In genomic region chr16:69440236-69440635, GRCh38 we compare ENCODE assay signal across 23 cellular contexts. TPM values are rescaled to one million over a fixed set of nuclear protein-coding genes. Genes with fewer than 3 reads are reported as not detected.
DNase-seq lines count a peak whose midpoint lies in the region; ATAC-seq and TF ChIP-seq lines count a peak whose summit lies in the region.
"Had no signal": no experiment of that assay in that cellular context is flagged by ENCODE, and none has a peak within 500 bp of the region (broad histone marks: within the 10 kb centered on the region; RNA-seq: fewer than 3 reads in every experiment).

No MANE protein-coding gene starts in this region.

- no peaks in the 10 kb centered on the region for H3K27me3 Mint-ChIP-seq in activated naive CD4-positive, alpha-beta T cell treated with anti-CD3 and anti-CD28 coated beads for 36 hours (ENCODE audit: low read depth)
- no peaks in the 10 kb centered on the region for H3K27me3 Mint-ChIP-seq in effector memory CD8-positive, alpha-beta T cell
- no peaks in the 10 kb centered on the region for H3K27me3 Mint-ChIP-seq in nephron (ENCODE audit: low read depth)
- H3K27me3 Mint-ChIP-seq: dendritic cell treated with granulocyte-macrophage colony-stimulating factor and Interleukin-4, amounts not matched to agents 40 ng/mL and 50 ng/mL, for 4 days; IgD-negative memory B cell had no signal

- H3K27ac Mint-ChIP-seq in activated naive CD4-positive, alpha-beta T cell treated with anti-CD3 and anti-CD28 coated beads for 36 hours = peak overlapping the region; percentile 9
- peak overlapping the region; percentile 66 to 84 for H3K27ac Mint-ChIP-seq in effector memory CD8-positive, alpha-beta T cell
- peak overlapping the region; percentile 14 to 42 (median 28) for H3K27ac Mint-ChIP-seq in nephron
- H3K27ac Mint-ChIP-seq: dendritic cell treated with granulocyte-macrophage colony-stimulating factor and Interleukin-4, amounts not matched to agents 40 ng/mL and 50 ng/mL, for 4 days had no signal

- H3K27me3 ChIP-seq in RWPE2 (ENCODE audit: insufficient read depth, poor library complexity, severe bottlenecking) = no peaks in the 10 kb centered on the region
- H3K27me3 ChIP-seq: sigmoid colon had no signal

- intact Hi-C loops in activated naive CD4-positive, alpha-beta T cell treated with anti-CD3 and anti-CD28 coated beads for 36 hours (cut with micrococcal nuclease) = loop anchor here (5.0 kb wide), 1 partner anchor 82 kb away; no protein-coding TSS in a partner anchor
- intact Hi-C loops in posterior vena cava (cut with DNase I) = no loop called here

- DNase-seq in activated naive CD4-positive, alpha-beta T cell treated with anti-CD3 and anti-CD28 coated beads for 36 hours = no peak
- DNase-seq in activated naive CD4-positive, alpha-beta T cell (lab: John Stamatoyannopoulos, UW) = no peak
- no peak for DNase-seq in RWPE2 (ENCODE audit: low spot score)
- DNase-seq in effector memory CD8-positive, alpha-beta T cell = no peak
- no peak for DNase-seq in posterior vena cava (ENCODE audit: low spot score)
- no peak for DNase-seq in activated effector memory CD4-positive, alpha-beta T cell treated with anti-CD3 and anti-CD28 coated beads, Interleukin-2, amount 50 U/mL, for 16 hours
- DNase-seq: activated gamma-delta T cell; C1 segment of cervical spinal cord; left colon; mesendoderm; NCI-H1417; NCI-H2107; NCI-H510A treated with DMSO at 0.1 percent for 48 hours; posterior cingulate gyrus; sigmoid colon; stimulated activated CD4-positive, alpha-beta T cell treated with anti-CD3 and anti-CD28 coated beads, Interleukin-15, amount 100 ng/mL, for 24 hours; T1000 had no signal

- H3K36me3 Mint-ChIP-seq in activated naive CD4-positive, alpha-beta T cell treated with anti-CD3 and anti-CD28 coated beads for 36 hours (ENCODE audit: low read depth) = peaks cover 16% of the 10 kb centered on the region
- H3K36me3 Mint-ChIP-seq in effector memory CD8-positive, alpha-beta T cell (ENCODE audit: insufficient read depth) = peaks cover 2% of the 10 kb centered on the region
- peaks cover 43% of the 10 kb centered on the region for H3K36me3 Mint-ChIP-seq in nephron (ENCODE audit: low read depth)

- peaks cover 72% of the 10 kb centered on the region for H3K4me1 Mint-ChIP-seq in activated naive CD4-positive, alpha-beta T cell treated with anti-CD3 and anti-CD28 coated beads for 36 hours (ENCODE audit: low read depth)
- H3K4me1 Mint-ChIP-seq in effector memory CD8-positive, alpha-beta T cell (ENCODE audit: low read depth in 2 of 2) = peaks cover 21 to 60% of the 10 kb centered on the region in 2 donors
- H3K4me1 Mint-ChIP-seq in nephron = peaks cover 21% of the 10 kb centered on the region

- H3K4me1 ChIP-seq in RWPE2 (ENCODE audit: insufficient read depth, poor library complexity, severe bottlenecking) = peaks cover 19% of the 10 kb centered on the region

- H3K9me3 Mint-ChIP-seq in activated naive CD4-positive, alpha-beta T cell treated with anti-CD3 and anti-CD28 coated beads for 36 hours = no peaks in the 10 kb centered on the region
- no peaks in the 10 kb centered on the region for H3K9me3 Mint-ChIP-seq in effector memory CD8-positive, alpha-beta T cell
- no peaks in the 10 kb centered on the region for H3K9me3 Mint-ChIP-seq in nephron
- H3K9me3 Mint-ChIP-seq: dendritic cell treated with granulocyte-macrophage colony-stimulating factor and Interleukin-4, amounts not matched to agents 40 ng/mL and 50 ng/mL, for 4 days; IgD-negative memory B cell; neural crest cell had no signal

- H3K9me3 ChIP-seq in RWPE2 (ENCODE audit: severe bottlenecking) = no peaks in the 10 kb centered on the region
- H3K9me3 ChIP-seq: sigmoid colon had no signal

- no peak for ATAC-seq in RWPE2 (ENCODE audit: low read depth)
- no peak for ATAC-seq in effector memory CD8-positive, alpha-beta T cell (replicated peaks)
- ATAC-seq in GM18502 (IDR thresholded peaks at IDR 0.05; ENCODE audit: poor library complexity, unreplicated experiment) = no peak
- ATAC-seq: activated CD4-positive, CD25-positive, alpha-beta regulatory T cell treated with anti-CD3 and anti-CD28 coated beads, Interleukin-2, amount 50 U/mL, for 24 hours; left colon had no signal

- no peak overlapping the region for H3K27ac ChIP-seq in RWPE2 (ENCODE audit: poor library complexity, severe bottlenecking)
- H3K27ac ChIP-seq: sigmoid colon had no signal

- peaks cover 52% of the 10 kb centered on the region for H3K36me3 ChIP-seq in RWPE2 (ENCODE audit: low read depth)
- H3K36me3 ChIP-seq: sigmoid colon had no signal

- CTCF ChIA-PET in activated naive CD4-positive, alpha-beta T cell treated with anti-CD3 and anti-CD28 coated beads for 36 hours (lab: Charles Lee) = interaction anchor here (1.1 kb wide), 1 partner anchor 128 kb away, joined by 3 read pairs; no protein-coding TSS in a partner anchor

- no peak overlapping the region for H3K4me3 ChIP-seq in RWPE2 (ENCODE audit: severe bottlenecking)
- H3K4me3 ChIP-seq: sigmoid colon had no signal

- no peak overlapping the region for H3K4me3 Mint-ChIP-seq in activated naive CD4-positive, alpha-beta T cell treated with anti-CD3 and anti-CD28 coated beads for 36 hours
- no peak overlapping the region for H3K4me3 Mint-ChIP-seq in effector memory CD8-positive, alpha-beta T cell
- no peak overlapping the region for H3K4me3 Mint-ChIP-seq in nephron
- H3K4me3 Mint-ChIP-seq: dendritic cell treated with granulocyte-macrophage colony-stimulating factor and Interleukin-4, amounts not matched to agents 40 ng/mL and 50 ng/mL, for 4 days; IgD-negative memory B cell; neural crest cell had no signal

- TF ChIP-seq CTCF in RWPE2 (IDR thresholded peaks at IDR 0.05; ENCODE audit: poor library complexity, severe bottlenecking) = peak; percentile 7
- TF ChIP-seq CTCF in nephron (IDR thresholded peaks at IDR 0.05; ENCODE audit: unreplicated experiment in 3 of 3) = no peak

RNA-seq across cellular contexts. Expression of gene CYB5B, which starts 15.8 kb away (rescaled TPM):
- total RNA-seq in activated naive CD4-positive, alpha-beta T cell treated with anti-CD3 and anti-CD28 coated beads for 36 hours = 100 to 1,000 TPM; 160 to 172 TPM
- 10 to 100 TPM; 47.3 to 59.3 TPM for total RNA-seq in posterior vena cava

RNA-seq across cellular contexts. Expression of gene TERF2, which starts 54.4 kb away (rescaled TPM):
- 10 to 100 TPM; 38.6 to 40.1 TPM for total RNA-seq in activated naive CD4-positive, alpha-beta T cell treated with anti-CD3 and anti-CD28 coated beads for 36 hours
- 10 to 100 TPM; 24.4 to 33.0 TPM for total RNA-seq in posterior vena cava

Comparison
In these comparisons a context has a peak if more than half of its experiments do, and no peak if none do; other contexts are left out.
1. H3K27ac Mint-ChIP-seq: peak in every context shown above with its lines; median percentile 75 in effector memory CD8-positive, alpha-beta T cell; 28 in nephron; 9 in activated naive CD4-positive, alpha-beta T cell treated with anti-CD3 and anti-CD28 coated beads for 36 hours.